Comparison of ENCODE assay signal across 8 cellular contexts in genomic region chr2:24046930-24047702, GRCh38. TPM values are rescaled to one million over a fixed set of nuclear protein-coding genes. Genes with fewer than 3 reads are reported as not detected.
A peak's percentile ranks its signal among the peaks of the same experiment; 100 is the strongest.
DNase-seq lines count a peak whose midpoint lies in the region; ATAC-seq and TF ChIP-seq lines count a peak whose summit lies in the region.

Gene WDCP, minus strand, starts transcription at chr2:24047391. Its CDS starts 7,897 bp downstream, at chr2:24039494.

- H3K4me1 Mint-ChIP-seq in activated T-helper 1 cell treated with anti-CD3 and anti-CD28 coated beads, Interleukin-12 subunit alpha, Interleukin-12 subunit beta, Interleukin-2, Interleukin-4 antibody, amounts not matched to agents 30 ng/mL and 10 ng/mL and 1 ng/mL, durations not matched to agents 14 hours and 24 hours and 36 hours (ENCODE audit: low read depth): peaks cover 24% of the 10 kb centered on the region
- H3K4me1 Mint-ChIP-seq in naive thymus-derived CD4-positive, alpha-beta T cell: peaks cover 17 to 42% (median 35%) of the 10 kb centered on the region in 7 donors
- H3K4me1 Mint-ChIP-seq in stimulated activated naive B cell treated with anti-CD40 and anti-IgM and Interleukin-4, amounts not matched to agents 10 μg/mL and 1 μg/mL and 100 μg/mL, for 72 hours: peaks cover 16 to 28% of the 10 kb centered on the region in 2 donors

- no peaks in the 10 kb centered on the region for H3K9me2 ChIP-seq in GM23248 (ENCODE audit: insufficient read depth)

- H3F3A ChIP-seq in GM23248 (ENCODE audit: insufficient read depth): peaks cover 10% of the 10 kb centered on the region

- peaks cover 5% of the 10 kb centered on the region for H3K36me3 Mint-ChIP-seq in activated T-helper 1 cell treated with anti-CD3 and anti-CD28 coated beads, Interleukin-12 subunit alpha, Interleukin-12 subunit beta, Interleukin-2, Interleukin-4 antibody, amounts not matched to agents 30 ng/mL and 10 ng/mL and 1 ng/mL, durations not matched to agents 14 hours and 24 hours and 36 hours (ENCODE audit: low read depth)
- H3K36me3 Mint-ChIP-seq in naive thymus-derived CD4-positive, alpha-beta T cell: peaks cover 0 to 6% (median 5%) of the 10 kb centered on the region in 5 donors
- H3K36me3 Mint-ChIP-seq in stimulated activated naive B cell treated with anti-CD40 and anti-IgM and Interleukin-4, amounts not matched to agents 10 μg/mL and 1 μg/mL and 100 μg/mL, for 72 hours: peaks cover 3 to 7% of the 10 kb centered on the region in 2 donors

- peak within 1 kb of the TSS; percentile 86 for H3K27ac Mint-ChIP-seq in activated T-helper 1 cell treated with anti-CD3 and anti-CD28 coated beads, Interleukin-12 subunit alpha, Interleukin-12 subunit beta, Interleukin-2, Interleukin-4 antibody, amounts not matched to agents 30 ng/mL and 10 ng/mL and 1 ng/mL, durations not matched to agents 14 hours and 24 hours and 36 hours
- H3K27ac Mint-ChIP-seq in naive thymus-derived CD4-positive, alpha-beta T cell: peak within 1 kb of the TSS; percentile 73 to 96 (median 88)
- H3K27ac Mint-ChIP-seq in stimulated activated naive B cell treated with anti-CD40 and anti-IgM and Interleukin-4, amounts not matched to agents 10 μg/mL and 1 μg/mL and 100 μg/mL, for 72 hours: peak within 1 kb of the TSS; percentile 95

- H3K4me3 ChIP-seq in DND-41 (ENCODE audit: low read depth in 1 of 2, low read length in 2 of 2) (peak within 1 kb of the TSS; percentile 85 to 88), GM23248 (peak within 1 kb of the TSS; percentile 87), fibroblast of lung (replicated peaks in 1 of 4; ENCODE audit: control extremely low read depth in 1 of 4, insufficient read depth in 1 of 4, low read depth in 3 of 4, low read length in 4 of 4) (peak within 1 kb of the TSS; percentile 78 to 97 (median 83))
- H3K4me3 ChIP-seq in naive thymus-derived CD4-positive, alpha-beta T cell (ENCODE audit: low read length): peak within 1 kb of the TSS; percentile 81

- 1 to 2% methylated on average over 32 to 38 of the region's 38 CpGs for WGBS in GM23248 (ENCODE audit: low coverage in 1 of 2, low lambda C conversion rate in 2 of 2, missing lambda C conversion rate in 2 of 2), 2 experiments

- CTCF ChIA-PET in naive thymus-derived CD4-positive, alpha-beta T cell (lab: Charles Lee): interaction anchor here (1.5 to 2.4 kb wide), 2 partner anchors 29 to 120 kb away, joined by 8 read pairs; partner anchors contain the start of genes ATAD2B and SF3B6

- H3K9me3 Mint-ChIP-seq in activated T-helper 1 cell treated with anti-CD3 and anti-CD28 coated beads, Interleukin-12 subunit alpha, Interleukin-12 subunit beta, Interleukin-2, Interleukin-4 antibody, amounts not matched to agents 30 ng/mL and 10 ng/mL and 1 ng/mL, durations not matched to agents 14 hours and 24 hours and 36 hours: no peaks in the 10 kb centered on the region
- peaks cover 0 to 2% (median 0%) of the 10 kb centered on the region in 11 donors for H3K9me3 Mint-ChIP-seq in naive thymus-derived CD4-positive, alpha-beta T cell
- no peaks in the 10 kb centered on the region for H3K9me3 Mint-ChIP-seq in stimulated activated naive B cell treated with anti-CD40 and anti-IgM and Interleukin-4, amounts not matched to agents 10 μg/mL and 1 μg/mL and 100 μg/mL, for 72 hours

- no peaks in the 10 kb centered on the region for H3K36me3 ChIP-seq in DND-41 (ENCODE audit: insufficient read depth, low read length)
- no peaks in the 10 kb centered on the region for H3K36me3 ChIP-seq in GM23248 (ENCODE audit: low read depth)
- H3K36me3 ChIP-seq in fibroblast of lung (ENCODE audit: control insufficient read depth, insufficient read depth, low read length): no peaks in the 10 kb centered on the region
- peaks cover 0 to 3% (median 0%) of the 10 kb centered on the region in 3 experiments for H3K36me3 ChIP-seq in naive thymus-derived CD4-positive, alpha-beta T cell (ENCODE audit: control insufficient read depth in 2 of 3, insufficient read depth in 3 of 3, low read length in 3 of 3)

- H3K4me1 ChIP-seq in DND-41 (ENCODE audit: insufficient read depth, low read length): peaks cover 29% of the 10 kb centered on the region
- H3K4me1 ChIP-seq in GM23248 (ENCODE audit: insufficient read depth): peaks cover 9% of the 10 kb centered on the region; the same call in 1 of the 2 replicates
- H3K4me1 ChIP-seq in fibroblast of lung (ENCODE audit: control insufficient read depth, extremely low read depth, insufficient read depth, low read length): peaks cover 2% of the 10 kb centered on the region
- H3K4me1 ChIP-seq in naive thymus-derived CD4-positive, alpha-beta T cell (ENCODE audit: control insufficient read depth in 2 of 2, insufficient read depth in 2 of 2, low read length in 2 of 2): peaks cover 0 to 4% of the 10 kb centered on the region in 2 donors

- DNase-seq in DND-41 (peak; percentile 98), GM23248 (peak; percentile 99), Kasumi-1 (lab: John Stamatoyannopoulos, UW) (peak; percentile 99), RPMI7951 (ENCODE audit: low read depth) (peak; percentile 99), fibroblast of lung (ENCODE audit: low read depth in 2 of 2) (peak; percentile 98 to 100)
- peak; percentile 92 for DNase-seq in activated T-helper 1 cell treated with anti-CD3 and anti-CD28 coated beads, Interleukin-12 subunit alpha, Interleukin-12 subunit beta, Interleukin-2, Interleukin-4 antibody, amounts not matched to agents 30 ng/mL and 10 ng/mL and 1 ng/mL, durations not matched to agents 14 hours and 24 hours and 36 hours (ENCODE audit: low spot score)
- peak; percentile 67 to 95 (median 90) for DNase-seq in naive thymus-derived CD4-positive, alpha-beta T cell
- peak; percentile 94 for DNase-seq in stimulated activated naive B cell treated with anti-CD40 and anti-IgM and Interleukin-4, amounts not matched to agents 10 μg/mL and 1 μg/mL and 100 μg/mL, for 72 hours

- H3K79me2 ChIP-seq in DND-41 (ENCODE audit: insufficient read depth, low read length) (peaks cover 43% of the 10 kb centered on the region), GM23248 (ENCODE audit: insufficient read depth) (peaks cover 33% of the 10 kb centered on the region), fibroblast of lung (ENCODE audit: control insufficient read depth, insufficient read depth, low read length) (peaks cover 10% of the 10 kb centered on the region)

- POLR2A ChIA-PET in naive thymus-derived CD4-positive, alpha-beta T cell (lab: Charles Lee): interaction anchor here (0.7 to 1.8 kb wide), 10 partner anchors 9 to 123 kb away, joined by 3 to 24 read pairs (median 4); partner anchors contain the start of genes ATAD2B and SF3B6

- peak within 1 kb of the TSS; percentile 94 for H3K4me3 Mint-ChIP-seq in activated T-helper 1 cell treated with anti-CD3 and anti-CD28 coated beads, Interleukin-12 subunit alpha, Interleukin-12 subunit beta, Interleukin-2, Interleukin-4 antibody, amounts not matched to agents 30 ng/mL and 10 ng/mL and 1 ng/mL, durations not matched to agents 14 hours and 24 hours and 36 hours
- peak within 1 kb of the TSS; percentile 86 to 99 (median 95) for H3K4me3 Mint-ChIP-seq in naive thymus-derived CD4-positive, alpha-beta T cell
- peak within 1 kb of the TSS; percentile 92 to 98 for H3K4me3 Mint-ChIP-seq in stimulated activated naive B cell treated with anti-CD40 and anti-IgM and Interleukin-4, amounts not matched to agents 10 μg/mL and 1 μg/mL and 100 μg/mL, for 72 hours

- H3K9me3 ChIP-seq in DND-41 (ENCODE audit: insufficient read depth, low read length, severe bottlenecking): no peaks in the 10 kb centered on the region
- H3K9me3 ChIP-seq in GM23248 (ENCODE audit: low read depth): no peaks in the 10 kb centered on the region
- no peaks in the 10 kb centered on the region for H3K9me3 ChIP-seq in fibroblast of lung (ENCODE audit: control insufficient read depth, insufficient read depth, low read depth, low read length)
- H3K9me3 ChIP-seq in naive thymus-derived CD4-positive, alpha-beta T cell (ENCODE audit: control insufficient read depth in 2 of 3, low read length in 3 of 3): no peaks in the 10 kb centered on the region

- H3K27ac ChIP-seq in DND-41 (ENCODE audit: low read length) (peak within 1 kb of the TSS; percentile 82), GM23248 (peak within 1 kb of the TSS; percentile 19; the same call in 1 of the 2 replicates), fibroblast of lung (ENCODE audit: insufficient read depth, low read length) (no peak within 1 kb of the TSS)
- peak within 1 kb of the TSS; percentile 74 for H3K27ac ChIP-seq in naive thymus-derived CD4-positive, alpha-beta T cell (ENCODE audit: low read depth, low read length)

- intact Hi-C loops in activated T-helper 1 cell treated with anti-CD3 and anti-CD28 coated beads, Interleukin-12 subunit alpha, Interleukin-12 subunit beta, Interleukin-2, Interleukin-4 antibody, amounts not matched to agents 30 ng/mL and 10 ng/mL and 1 ng/mL, durations not matched to agents 14 hours and 24 hours and 36 hours (cut with micrococcal nuclease): loop anchor here (1.0 to 2.0 kb wide), 6 partner anchors 29 to 873 kb away; partner anchors contain the start of genes ADCY3, ATAD2B, FAM228B and PFN4
- intact Hi-C loops in naive thymus-derived CD4-positive, alpha-beta T cell (cut with micrococcal nuclease): loop anchor here (1.0 to 5.0 kb wide), 6 partner anchors 29 to 746 kb away; partner anchors contain the start of genes ATAD2B (in 2 of the 2), SF3B6 (in 2 of the 2), TP53I3 (in 2 of the 2) and UBXN2A (in 2 of the 2)

- H3K9ac ChIP-seq in DND-41 (ENCODE audit: low read depth, low read length) (peak within 1 kb of the TSS; percentile 71), GM23248 (peak within 1 kb of the TSS; percentile 78), fibroblast of lung (ENCODE audit: insufficient read depth, low read length) (peak within 1 kb of the TSS; percentile 50)

- ATAC-seq in DND-41 (ENCODE audit: insufficient read depth, low read depth): peak; percentile 100
- peak; percentile 100 for ATAC-seq in naive thymus-derived CD4-positive, alpha-beta T cell
- peak; percentile 99 for ATAC-seq in stimulated activated naive B cell treated with anti-CD40 and anti-IgM and Interleukin-4, amounts not matched to agents 10 μg/mL and 1 μg/mL and 100 μg/mL, for 72 hours (replicated peaks)

- H4K20me1 ChIP-seq in DND-41 (ENCODE audit: insufficient read depth, low read length) (0 out of 2 replicates have a peak, but pooled peaks cover 3% of the 10 kb centered on the region), GM23248 (ENCODE audit: insufficient read depth) (no peaks in the 10 kb centered on the region), fibroblast of lung (ENCODE audit: control insufficient read depth, extremely low read depth, insufficient read depth, low read length) (no peaks in the 10 kb centered on the region)

- H3K4me2 ChIP-seq in DND-41 (ENCODE audit: insufficient read depth, low read length) (peak within 1 kb of the TSS; percentile 72), GM23248 (ENCODE audit: unreplicated experiment) (peak within 1 kb of the TSS; percentile 79), fibroblast of lung (ENCODE audit: extremely low read depth, insufficient read depth, low read length) (peak within 1 kb of the TSS; percentile 85)

- H3K27me3 Mint-ChIP-seq in activated T-helper 1 cell treated with anti-CD3 and anti-CD28 coated beads, Interleukin-12 subunit alpha, Interleukin-12 subunit beta, Interleukin-2, Interleukin-4 antibody, amounts not matched to agents 30 ng/mL and 10 ng/mL and 1 ng/mL, durations not matched to agents 14 hours and 24 hours and 36 hours (ENCODE audit: insufficient read depth): no peaks in the 10 kb centered on the region
- peaks cover 5 to 12% (median 9%) of the 10 kb centered on the region in 5 donors for H3K27me3 Mint-ChIP-seq in naive thymus-derived CD4-positive, alpha-beta T cell
- no peaks in the 10 kb centered on the region for H3K27me3 Mint-ChIP-seq in stimulated activated naive B cell treated with anti-CD40 and anti-IgM and Interleukin-4, amounts not matched to agents 10 μg/mL and 1 μg/mL and 100 μg/mL, for 72 hours

- H2AFZ ChIP-seq in DND-41 (ENCODE audit: low read depth, low read length): peak within 1 kb of the TSS; percentile 90
- H2AFZ ChIP-seq in GM23248: peak within 1 kb of the TSS; percentile 96
- peak within 1 kb of the TSS; percentile 85 for H2AFZ ChIP-seq in fibroblast of lung (ENCODE audit: low read length)

- in situ Hi-C loops in GM23248 (cut with MboI): no loop called here

- H3K27me3 ChIP-seq in DND-41 (ENCODE audit: insufficient read depth, low read length, poor library complexity) (no peaks in the 10 kb centered on the region), GM23248 (replicated peaks; ENCODE audit: insufficient read depth) (no peaks in the 10 kb centered on the region), fibroblast of lung (ENCODE audit: control insufficient read depth, insufficient read depth, low read length) (no peaks in the 10 kb centered on the region)
- peaks cover 0 to 8% of the 10 kb centered on the region in 2 donors for H3K27me3 ChIP-seq in naive thymus-derived CD4-positive, alpha-beta T cell (ENCODE audit: control insufficient read depth in 2 of 2, insufficient read depth in 2 of 2, low read length in 2 of 2)

- TF ChIP-seq CTCF in DND-41 (IDR thresholded peaks at IDR 0.05; ENCODE audit: borderline replicate concordance, extremely low read depth, low read length, poor library complexity, severe bottlenecking) (no peak), fibroblast of lung (conservative IDR thresholded peaks at IDR 0.05 in 1 of 2, IDR thresholded peaks at IDR 0.05 in 1 of 2; ENCODE audit: low read depth in 1 of 2, low read length in 2 of 2) (no peak)

RNA-seq across cellular contexts. Expression of gene WDCP, which starts in this region (rescaled TPM):
- total RNA-seq in GM23248 (2014; rRNA removed; shearing (Covaris generic)): 6.1 and 7.6 TPM in 2 replicates
- polyA plus RNA-seq in GM23248 (2016; fragmentation: Nextera tagmentation; extraction: Ambion mirVana): 3.8 and 4.2 TPM in 2 replicates
- 11.7 and 14.2 TPM in 2 replicates for total RNA-seq in RPMI7951 (2014; rRNA removed; shearing (Covaris generic))
- total RNA-seq in activated T-helper 1 cell treated with anti-CD3 and anti-CD28 coated beads, Interleukin-12 subunit alpha, Interleukin-12 subunit beta, Interleukin-2, Interleukin-4 antibody, amounts not matched to agents 30 ng/mL and 10 ng/mL and 1 ng/mL, durations not matched to agents 14 hours and 24 hours and 36 hours: 21.9 and 23.1 TPM in 2 replicates
- 9.5 and 10.4 TPM in 2 replicates for total RNA-seq in fibroblast of lung
- polyA plus RNA-seq in fibroblast of lung: 10.2 and 11.0 TPM in 2 replicates
- polyA plus RNA-seq in fibroblast of lung (2012): 4.0 and 6.4 TPM in 2 replicates
- polyA minus RNA-seq in fibroblast of lung (ENCODE audit: low replicate concordance): 11.1 and 36.8 TPM in 2 replicates
- 10 to 100 TPM in 3 of 5 experiments, 1 to 10 TPM in 2; 3.9 to 22.1 (median 17.8) TPM for total RNA-seq in naive thymus-derived CD4-positive, alpha-beta T cell
- 1 to 10 TPM; 4.4 to 9.4 TPM for polyA plus RNA-seq in naive thymus-derived CD4-positive, alpha-beta T cell
